14 cellular contexts compared by ENCODE assay signal in the genomic region with DNA sequence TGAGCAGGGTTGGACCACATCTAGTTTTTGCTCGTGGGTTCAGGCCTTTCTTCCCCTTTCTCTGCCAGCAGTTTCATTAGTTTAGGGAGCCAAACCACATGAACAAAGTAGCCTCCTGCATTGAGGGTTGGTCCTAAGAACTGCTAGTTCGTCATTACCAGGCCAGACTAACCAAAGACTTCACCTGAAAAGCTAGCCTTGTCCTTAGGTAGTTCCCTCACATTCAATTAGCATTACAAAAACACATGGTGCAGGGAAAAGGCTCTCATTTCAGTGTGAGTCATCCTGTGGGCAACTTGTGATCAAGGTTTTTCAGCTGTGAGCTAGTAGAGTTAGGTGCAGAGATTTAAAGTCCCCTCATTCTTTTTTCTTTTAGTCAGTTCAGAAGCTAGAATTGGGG.
DNase-seq lines count a peak whose midpoint lies in the region; ATAC-seq and TF ChIP-seq lines count a peak whose summit lies in the region.
"Had no signal": no experiment of that assay in that cellular context is flagged by ENCODE, and none has a peak within 500 bp of the region (broad histone marks: within the 10 kb centered on the region; RNA-seq: fewer than 3 reads in every experiment).

No MANE protein-coding gene starts in this region.

- no peak overlapping the region for H3K4me3 Mint-ChIP-seq in stimulated activated memory B cell treated with anti-CD40 and anti-IgM and Interleukin-4, amounts not matched to agents 10 μg/mL and 1 μg/mL and 100 μg/mL, for 72 hours
- H3K4me3 Mint-ChIP-seq: activated CD4-positive, alpha-beta T cell treated with anti-CD3 and anti-CD28 coated beads for 36 hours had no signal

- no peaks in the 10 kb centered on the region for H3K9me3 ChIP-seq in Peyer's patch
- H3K9me3 ChIP-seq: right lobe of liver, tibial artery had no signal

- no peaks in the 10 kb centered on the region for H3K27me3 ChIP-seq in Peyer's patch
- H3K27me3 ChIP-seq: hepatocyte, right lobe of liver, tibial artery had no signal

- peaks cover 16% of the 10 kb centered on the region for H3K4me1 Mint-ChIP-seq in stimulated activated memory B cell treated with anti-CD40 and anti-IgM and Interleukin-4, amounts not matched to agents 10 μg/mL and 1 μg/mL and 100 μg/mL, for 72 hours
- H3K4me1 Mint-ChIP-seq: activated CD4-positive, alpha-beta T cell treated with anti-CD3 and anti-CD28 coated beads for 36 hours had no signal

- H3K4me3 ChIP-seq in fibroblast of mammary gland (ENCODE audit: control insufficient read depth, low read depth, low read length): no peak overlapping the region
- no peak overlapping the region for H3K4me3 ChIP-seq in Peyer's patch
- H3K4me3 ChIP-seq: hepatocyte, right lobe of liver, tibial artery had no signal

- DNase-seq in activated naive CD4-positive, alpha-beta T cell treated with anti-CD3 and anti-CD28 coated beads, Interleukin-2, amount 50 U/mL, for 72 hours (ENCODE audit: low spot score in 2 of 2): no peak
- no peak for DNase-seq in activated naive CD4-positive, alpha-beta T cell (lab: John Stamatoyannopoulos, UW)
- DNase-seq in SK-MEL-5 (ENCODE audit: low read depth, low spot score): peak; percentile 34
- DNase-seq in fibroblast of mammary gland (ENCODE audit: low read depth): peak; percentile 58
- DNase-seq in Peyer's patch: no peak
- DNase-seq: activated CD4-positive, alpha-beta T cell treated with anti-CD3 and anti-CD28 coated beads for 36 hours; NCI-H1092 treated with DMSO at 0.1 percent for 48 hours; NCI-H774; right lobe of liver; tibial artery had no signal

- ATAC-seq in activated naive CD4-positive, alpha-beta T cell treated with anti-CD3 and anti-CD28 coated beads, Interleukin-2, amount 50 U/mL, for 72 hours: peak; percentile 47 to 66
- peak; percentile 70 for ATAC-seq in stimulated activated memory B cell treated with anti-CD40 and anti-IgM and Interleukin-4, amounts not matched to agents 10 μg/mL and 1 μg/mL and 100 μg/mL, for 72 hours
- no peak for ATAC-seq in HG02885 (IDR thresholded peaks at IDR 0.05; ENCODE audit: poor library complexity, unreplicated experiment)
- ATAC-seq in GM18519 (IDR thresholded peaks at IDR 0.05; ENCODE audit: low FRiP score, unreplicated experiment): no peak
- ATAC-seq: activated CD4-positive, alpha-beta T cell treated with anti-CD3 and anti-CD28 coated beads for 36 hours; right lobe of liver had no signal

- no peak overlapping the region for H3K27ac Mint-ChIP-seq in activated naive CD4-positive, alpha-beta T cell treated with anti-CD3 and anti-CD28 coated beads, Interleukin-2, amount 50 U/mL, for 72 hours
- H3K27ac Mint-ChIP-seq in stimulated activated memory B cell treated with anti-CD40 and anti-IgM and Interleukin-4, amounts not matched to agents 10 μg/mL and 1 μg/mL and 100 μg/mL, for 72 hours: no peak overlapping the region
- H3K27ac Mint-ChIP-seq: activated CD4-positive, alpha-beta T cell treated with anti-CD3 and anti-CD28 coated beads for 36 hours had no signal

- no peaks in the 10 kb centered on the region for H3K36me3 ChIP-seq in Peyer's patch
- H3K36me3 ChIP-seq: right lobe of liver, tibial artery had no signal

- in situ Hi-C loops in SK-MEL-5 (cut with HindIII; ENCODE audit: low pct_unique_long_range_greater_than_20kb, low sequenced_read_pairs): no loop called here

- no peaks in the 10 kb centered on the region for H3K27me3 Mint-ChIP-seq in stimulated activated memory B cell treated with anti-CD40 and anti-IgM and Interleukin-4, amounts not matched to agents 10 μg/mL and 1 μg/mL and 100 μg/mL, for 72 hours
- H3K27me3 Mint-ChIP-seq: activated CD4-positive, alpha-beta T cell treated with anti-CD3 and anti-CD28 coated beads for 36 hours had no signal

- TF ChIP-seq POLR2A in Peyer's patch (IDR thresholded peaks at IDR 0.05): no peak

- peaks cover 4 to 6% of the 10 kb centered on the region in 2 donors for H3K9me3 Mint-ChIP-seq in activated naive CD4-positive, alpha-beta T cell treated with anti-CD3 and anti-CD28 coated beads, Interleukin-2, amount 50 U/mL, for 72 hours
- peaks cover 3% of the 10 kb centered on the region for H3K9me3 Mint-ChIP-seq in stimulated activated memory B cell treated with anti-CD40 and anti-IgM and Interleukin-4, amounts not matched to agents 10 μg/mL and 1 μg/mL and 100 μg/mL, for 72 hours

- no peak overlapping the region for H3K27ac ChIP-seq in Peyer's patch
- H3K27ac ChIP-seq: hepatocyte, right lobe of liver, tibial artery had no signal

- H3K36me3 Mint-ChIP-seq in activated naive CD4-positive, alpha-beta T cell treated with anti-CD3 and anti-CD28 coated beads, Interleukin-2, amount 50 U/mL, for 72 hours: no peaks in the 10 kb centered on the region
- peaks cover 7% of the 10 kb centered on the region for H3K36me3 Mint-ChIP-seq in stimulated activated memory B cell treated with anti-CD40 and anti-IgM and Interleukin-4, amounts not matched to agents 10 μg/mL and 1 μg/mL and 100 μg/mL, for 72 hours

- peaks cover 0 to 12% (median 0%) of the 10 kb centered on the region in 4 donors for H3K4me1 ChIP-seq in Peyer's patch

- TF ChIP-seq CTCF in fibroblast of mammary gland (conservative IDR thresholded peaks at IDR 0.05; ENCODE audit: control insufficient read depth, insufficient read depth, low read depth, low read length) (no peak), Peyer's patch (IDR thresholded peaks at IDR 0.05) (no peak)

Comparison
In these comparisons a context has a peak if more than half of its experiments do, and no peak if none do; other contexts are left out.
1. ATAC-seq: peak in activated naive CD4-positive, alpha-beta T cell treated with anti-CD3 and anti-CD28 coated beads, Interleukin-2, amount 50 U/mL, for 72 hours (2 of 2) and stimulated activated memory B cell treated with anti-CD40 and anti-IgM and Interleukin-4, amounts not matched to agents 10 μg/mL and 1 μg/mL and 100 μg/mL, for 72 hours (single experiment); none in HG02885 (single experiment) and GM18519 (single experiment).
2. DNase-seq: peak in SK-MEL-5 (single experiment) and fibroblast of mammary gland (single experiment); none in activated naive CD4-positive, alpha-beta T cell treated with anti-CD3 and anti-CD28 coated beads, Interleukin-2, amount 50 U/mL, for 72 hours (0 of 2), activated naive CD4-positive, alpha-beta T cell (0 of 4) and Peyer's patch (0 of 3).